Comparison of ENCODE assay signal across 31 cellular contexts in the genomic region with DNA sequence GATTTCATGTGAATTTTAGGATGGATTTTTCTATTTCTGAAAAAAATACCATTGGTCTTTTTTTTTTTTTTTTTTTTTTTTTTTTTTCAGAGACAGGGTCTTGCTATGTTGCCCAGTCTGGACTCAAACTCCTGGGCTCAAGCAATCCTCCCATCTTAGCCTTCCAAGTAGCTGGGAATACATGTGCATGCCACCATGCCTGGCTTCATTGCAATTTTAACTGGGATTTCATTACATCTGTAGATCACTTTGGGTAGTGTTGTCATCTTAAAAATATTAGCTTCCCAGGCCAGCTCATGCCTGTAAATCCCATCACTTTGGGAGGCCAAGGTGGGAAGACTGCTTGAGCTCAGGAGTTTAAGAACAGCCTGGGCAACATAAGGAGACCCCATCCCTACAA. TPM values are rescaled to one million over a fixed set of nuclear protein-coding genes. Genes with fewer than 3 reads are reported as not detected.
"Had no signal": no experiment of that assay in that cellular context is flagged by ENCODE, and none has a peak within 500 bp of the region (broad histone marks: within the 10 kb centered on the region; RNA-seq: fewer than 3 reads in every experiment).

No MANE protein-coding gene starts in this region.

- H3K9me3 Mint-ChIP-seq: activated B cell treated with CpG ODN at 0.5 μM for 24 hours; activated CD4-positive, alpha-beta memory T cell treated with anti-CD3 and anti-CD28 coated beads for 36 hours; activated naive CD4-positive, alpha-beta T cell treated with anti-CD3 and anti-CD28 coated beads, Interleukin-2, amount 10 ng/mL, durations not matched to agents 7 days and 5 days; activated naive CD8-positive, alpha-beta T cell treated with anti-CD3 and anti-CD28 coated beads, Interleukin-2, amount 50 U/mL, for 24 hours had no signal

- H3K4me3 ChIP-seq: PC-9 had no signal

- ATAC-seq: activated naive CD8-positive, alpha-beta T cell treated with anti-CD3 and anti-CD28 coated beads, Interleukin-2, amount 50 U/mL, for 24 hours had no signal

- H3K27ac Mint-ChIP-seq: activated B cell treated with CpG ODN at 0.5 μM for 24 hours; activated CD4-positive, alpha-beta memory T cell treated with anti-CD3 and anti-CD28 coated beads for 36 hours; activated naive CD4-positive, alpha-beta T cell treated with anti-CD3 and anti-CD28 coated beads, Interleukin-2, amount 10 ng/mL, durations not matched to agents 7 days and 5 days; activated naive CD8-positive, alpha-beta T cell; activated naive CD8-positive, alpha-beta T cell treated with anti-CD3 and anti-CD28 coated beads, Interleukin-2, amount 50 U/mL, for 24 hours had no signal

- H3K4me3 Mint-ChIP-seq: activated B cell treated with CpG ODN at 0.5 μM for 24 hours; activated CD4-positive, alpha-beta memory T cell treated with anti-CD3 and anti-CD28 coated beads for 36 hours; activated naive CD4-positive, alpha-beta T cell treated with anti-CD3 and anti-CD28 coated beads, Interleukin-2, amount 10 ng/mL, durations not matched to agents 7 days and 5 days; activated naive CD8-positive, alpha-beta T cell; activated naive CD8-positive, alpha-beta T cell treated with anti-CD3 and anti-CD28 coated beads, Interleukin-2, amount 50 U/mL, for 24 hours; brain had no signal

- FAIRE-seq: bronchial epithelial cell had no signal

- H3K27ac ChIP-seq: PC-9, VCaP had no signal

- H3K36me3 Mint-ChIP-seq: activated CD4-positive, alpha-beta memory T cell treated with anti-CD3 and anti-CD28 coated beads for 36 hours; activated naive CD8-positive, alpha-beta T cell had no signal

- H3K27me3 Mint-ChIP-seq: activated B cell treated with CpG ODN at 0.5 μM for 24 hours; activated CD4-positive, alpha-beta memory T cell treated with anti-CD3 and anti-CD28 coated beads for 36 hours; activated naive CD4-positive, alpha-beta T cell treated with anti-CD3 and anti-CD28 coated beads, Interleukin-2, amount 10 ng/mL, durations not matched to agents 7 days and 5 days; activated naive CD8-positive, alpha-beta T cell; activated naive CD8-positive, alpha-beta T cell treated with anti-CD3 and anti-CD28 coated beads, Interleukin-2, amount 50 U/mL, for 24 hours had no signal

- DNase-seq: activated B cell treated with CpG ODN at 0.5 μM for 24 hours; activated CD4-positive, alpha-beta memory T cell treated with anti-CD3 and anti-CD28 coated beads for 36 hours; activated CD4-positive, alpha-beta T cell treated with anti-CD3 and anti-CD28 coated beads for 4 hours; activated CD4-positive, alpha-beta T cell treated with anti-CD3 and anti-CD28 coated beads, Interleukin-2, amount 50 U/mL, for 1 hour; activated CD4-positive, CD25-positive, alpha-beta regulatory T cell treated with anti-CD3 and anti-CD28 coated beads, Interleukin-2, amount 50 U/mL, for 72 hours; activated CD8-positive, alpha-beta memory T cell treated with anti-CD3 and anti-CD28 coated beads, Interleukin-2, amount 50 U/mL, for 4 hours; activated effector memory CD4-positive, alpha-beta T cell treated with Interleukin-2 at 50 U/mL for 16 hours; activated naive CD4-positive, alpha-beta T cell treated with anti-CD3 and anti-CD28 coated beads, Interleukin-2, amount 10 ng/mL, durations not matched to agents 7 days and 5 days; activated naive CD8-positive, alpha-beta T cell treated with anti-CD3 and anti-CD28 coated beads, Interleukin-2, amount 50 U/mL, for 24 hours; activated T-cell treated with anti-CD3 and anti-CD28 coated beads, Interleukin-2, amount 50 U/mL, for 48 hours; anterior cingulate cortex; caudate nucleus; MM.1S; MV-4-11; NCI-H1092; NCI-H1436 treated with DMSO at 0.1 percent for 48 hours; NCI-H1694 treated with DMSO at 0.1 percent for 48 hours; NCI-H2029; NCI-H345; NCI-H524 treated with DMSO at 0.1 percent for 48 hours; NCI-H748 treated with DMSO at 0.1 percent for 48 hours; PC-9; Right ventricle myocardium superior; SW 1271; T-helper 1 cell; T-helper 2 cell; T-helper 9 cell had no signal

- H3K4me1 Mint-ChIP-seq: activated B cell treated with CpG ODN at 0.5 μM for 24 hours had no signal

RNA-seq across cellular contexts. Expression of a gene that starts 55.3 kb away (rescaled TPM):
- total RNA-seq: activated B cell treated with CpG ODN at 0.5 μM for 24 hours had no signal
